ENCODE assay signal across 20 cellular contexts in the genomic region with DNA sequence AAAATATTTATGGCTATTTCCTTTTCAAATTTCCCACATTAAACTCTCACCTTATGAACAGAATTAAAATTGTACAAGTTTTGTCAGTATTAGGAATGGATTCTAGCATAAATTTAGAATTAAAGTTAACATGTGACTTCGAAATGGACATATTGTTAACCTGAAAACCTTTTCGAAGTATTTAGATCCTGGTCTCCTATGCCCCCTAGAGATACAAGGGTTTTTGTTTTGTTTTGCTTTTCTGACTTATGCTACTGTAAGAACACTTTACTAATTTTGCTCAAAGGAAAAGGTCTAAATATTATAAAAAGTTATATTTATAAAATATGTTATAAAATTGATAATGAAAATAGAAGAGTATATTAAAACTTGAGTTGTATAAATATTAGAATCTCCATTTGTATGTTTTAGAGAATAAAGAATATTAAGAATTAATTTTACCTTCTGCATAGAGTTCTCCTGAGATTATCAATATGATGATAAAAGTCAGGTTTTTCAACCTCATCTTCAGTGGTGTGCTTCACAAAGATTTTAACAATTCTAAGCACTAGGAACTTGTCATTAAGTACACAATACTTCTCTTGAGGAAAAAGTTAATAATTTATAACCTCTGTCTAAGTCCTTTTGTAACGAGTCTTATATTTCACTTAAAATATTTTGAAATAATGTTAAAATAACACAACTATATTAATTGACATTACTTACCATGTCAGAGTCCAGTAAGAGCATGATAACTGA. TPM values are rescaled to one million over a fixed set of nuclear protein-coding genes. Genes with fewer than 3 reads are reported as not detected.
A peak's percentile ranks its signal among the peaks of the same experiment; 100 is the strongest.
DNase-seq lines count a peak whose midpoint lies in the region; ATAC-seq, FAIRE-seq and TF ChIP-seq lines count a peak whose summit lies in the region.
"Had no signal": no experiment of that assay in that cellular context is flagged by ENCODE, and none has a peak within 500 bp of the region (broad histone marks: within the 10 kb centered on the region; RNA-seq: fewer than 3 reads in every experiment).

A gene with protein sequence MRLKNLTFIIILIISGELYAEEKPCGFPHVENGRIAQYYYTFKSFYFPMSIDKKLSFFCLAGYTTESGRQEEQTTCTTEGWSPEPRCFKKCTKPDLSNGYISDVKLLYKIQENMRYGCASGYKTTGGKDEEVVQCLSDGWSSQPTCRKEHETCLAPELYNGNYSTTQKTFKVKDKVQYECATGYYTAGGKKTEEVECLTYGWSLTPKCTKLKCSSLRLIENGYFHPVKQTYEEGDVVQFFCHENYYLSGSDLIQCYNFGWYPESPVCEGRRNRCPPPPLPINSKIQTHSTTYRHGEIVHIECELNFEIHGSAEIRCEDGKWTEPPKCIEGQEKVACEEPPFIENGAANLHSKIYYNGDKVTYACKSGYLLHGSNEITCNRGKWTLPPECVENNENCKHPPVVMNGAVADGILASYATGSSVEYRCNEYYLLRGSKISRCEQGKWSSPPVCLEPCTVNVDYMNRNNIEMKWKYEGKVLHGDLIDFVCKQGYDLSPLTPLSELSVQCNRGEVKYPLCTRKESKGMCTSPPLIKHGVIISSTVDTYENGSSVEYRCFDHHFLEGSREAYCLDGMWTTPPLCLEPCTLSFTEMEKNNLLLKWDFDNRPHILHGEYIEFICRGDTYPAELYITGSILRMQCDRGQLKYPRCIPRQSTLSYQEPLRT (minus strand): TSS at position 542 of the 738 bp plus-strand sequence. CDS start 37 bp downstream, at position 505.

- no peak within 1 kb of the TSS for H3K4me3 ChIP-seq in A549
- no peak within 1 kb of the TSS for H3K4me3 ChIP-seq in fibroblast of the aortic adventitia (ENCODE audit: low read depth, low read length)
- H3K4me3 ChIP-seq: stomach had no signal

- CTCF ChIA-PET in A549 (lab: Yijun Ruan, JAX) = no interaction called here

- peak; percentile 43 to 48 for TF ChIP-seq RAD21 in A549 (conservative IDR thresholded peaks at IDR 0.05 in 1 of 2, IDR thresholded peaks at IDR 0.05 in 1 of 2)

- TF ChIP-seq CTCF in A549 (IDR thresholded peaks at IDR 0.05) = peak; percentile 23; the same call in 2 of the 3 replicates
- peak; percentile 18 for TF ChIP-seq CTCF in fibroblast of the aortic adventitia (IDR thresholded peaks at IDR 0.05; ENCODE audit: insufficient read depth, low read length)

- DNase-seq in A549 (ENCODE audit: low read depth in 1 of 2, low spot score in 1 of 2) (peak in 1 of 2 experiments; percentile 19), HCEC 1CT (peak; percentile 6), RCC 7860 (ENCODE audit: low spot score) (no peak), fibroblast of the aortic adventitia (ENCODE audit: low read depth) (peak; percentile 29), left ventricle myocardium superior (no peak), kidney tubule cell (ENCODE audit: low spot score) (no peak), frontal cortex (ENCODE audit: low spot score in 2 of 2) (no peak)
- DNase-seq: activated gamma-delta T cell, amygdala, Calu3, mesendoderm, NCI-H82, stomach had no signal

- peaks cover 15% of the 10 kb centered on the region; the same call in 2 of the 3 replicates for H3K4me1 ChIP-seq in A549
- H3K4me1 ChIP-seq: stomach had no signal

- peak within 1 kb of the TSS in 1 of 2 experiments; percentile 31; a peak in 1 of 6 replicates for H3K27ac ChIP-seq in A549
- H3K27ac ChIP-seq: stomach had no signal

- no peak for TF ChIP-seq EP300 in A549 (IDR thresholded peaks at IDR 0.05)

- WGBS in A549 (ENCODE audit: missing lambda C conversion rate) = 49% methylated on average over 3 of the region's 3 CpGs

- intact Hi-C loops in left ventricle myocardium superior (cut with micrococcal nuclease) = no loop called here

- peak within 1 kb of the TSS; percentile 49 for H3K4me2 ChIP-seq in A549

- no peaks in the 10 kb centered on the region; the same call in 2 of the 3 replicates for H3K9me3 ChIP-seq in A549

- ATAC-seq in A549 (no peak), left ventricle myocardium superior (no peak), HG03439 (IDR thresholded peaks at IDR 0.05; ENCODE audit: unreplicated experiment) (no peak)
- ATAC-seq: activated CD4-positive, CD25-positive, alpha-beta regulatory T cell treated with anti-CD3 and anti-CD28 coated beads, Interleukin-2, amount 50 U/mL, for 24 hours had no signal

- TF ChIP-seq POLR2A in A549 (IDR thresholded peaks at IDR 0.05; ENCODE audit: low read length) = no peak

- POLR2A ChIA-PET in A549 (lab: Yijun Ruan, JAX) = no interaction called here

- FAIRE-seq in A549 (lab: Jason Lieb, UNC) = no peak
- peak; percentile 27 for FAIRE-seq in RCC 7860 (lab: Jason Lieb, UNC)
- FAIRE-seq in frontal cortex (lab: Jason Lieb, UNC) = no peak
- FAIRE-seq: H54 had no signal

TF ChIP-seq in A549, 52 proteins besides CTCF, POLR2A, EP300 and RAD21:
- TF ChIP-seq SMC3 (IDR thresholded peaks at IDR 0.05) = 0 out of 3 replicates have a peak, but pooled peaks have one; percentile 11
- no peak for TF ChIP-seq HDAC2 (IDR thresholded peaks at IDR 0.05)
TF ChIP-seq in A549: peak in this region for 1.

RNA-seq across cellular contexts. Expression of the gene that starts here (rescaled TPM):
- 0.52 and 0.75 TPM in 2 replicates for polyA plus RNA-seq in A549 (2011; rRNA removed)
- 0.04 TPM in 2 replicates for polyA plus RNA-seq in A549 (2012; cell fraction: cytosol; rRNA removed)
- polyA plus RNA-seq in A549 (2012; cell fraction: nucleus; rRNA removed) = 0.02 TPM in 1 of 2 replicates, not detected in the other
- 0.19 to 0.33 TPM (median 0.21 TPM) in 3 replicates for polyA plus RNA-seq in A549 (2017; fragmentation: RNase III; extraction: RNeasy Plus Mini Kit Qiagen cat#74134 plus additional on column Dnase treatment)
- 0.17 and 0.19 TPM in 2 replicates for polyA minus RNA-seq in A549 (2011; rRNA and poly(A)+ RNA removed)
- not detected in 2 replicates for total RNA-seq in fibroblast of the aortic adventitia (ENCODE audit: low replicate concordance)
- not detected for total RNA-seq in left ventricle myocardium superior
- total RNA-seq in frontal cortex = not detected
- total RNA-seq: Calu3; glomerular endothelial cell; neural crest cell; T-helper 1 cell treated with Interleukin-12 subunit alpha and Interleukin-12 subunit beta and Interleukin-4 antibody, amounts not matched to agents 30 ng/mL and 1 ng/mL, for 36 hours; urinary bladder had no signal
- polyA plus RNA-seq: stomach had no signal

Comparison
In these comparisons a context has a peak if more than half of its experiments do, and no peak if none do; other contexts are left out.
1. Peak in DNase-seq in fibroblast of the aortic adventitia; RNA of the gene not detected or under 1 TPM.